In the genomic region with DNA sequence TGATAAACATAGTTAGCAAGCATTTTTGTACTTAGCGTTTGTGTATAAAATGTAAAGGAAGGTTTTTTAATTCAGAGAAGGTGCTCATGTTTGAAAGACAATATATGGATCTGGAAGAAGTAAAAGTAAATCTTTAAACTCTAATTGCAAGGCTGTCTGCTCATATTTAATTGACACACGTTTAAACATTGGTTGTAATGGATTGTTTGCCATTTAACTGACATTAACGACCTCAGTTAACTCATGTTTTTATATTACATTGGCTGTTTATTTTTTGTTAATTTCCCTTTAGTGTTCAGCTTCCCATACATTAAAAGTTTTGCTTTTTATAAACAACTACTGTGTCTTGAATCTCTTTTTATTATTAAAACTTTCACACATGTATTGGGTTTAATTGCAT, we compare ENCODE assay signal across 16 cellular contexts.
"Had no signal": no experiment of that assay in that cellular context is flagged by ENCODE, and none has a peak within 500 bp of the region (broad histone marks: within the 10 kb centered on the region; RNA-seq: fewer than 3 reads in every experiment).

No MANE protein-coding gene starts in this region.

- H3K9me3 ChIP-seq: mucosa of descending colon, thyroid gland had no signal

- H3K27me3 ChIP-seq: thyroid gland had no signal

- ATAC-seq: effector memory CD8-positive, alpha-beta T cell; mucosa of descending colon; naive thymus-derived CD8-positive, alpha-beta T cell; right cardiac atrium had no signal

- H3K27ac ChIP-seq: thyroid gland had no signal

- FAIRE-seq: colon, small intestine, urothelium cell line had no signal

- H3K4me3 ChIP-seq: mucosa of descending colon, thyroid gland had no signal

- H3K36me3 ChIP-seq: thyroid gland had no signal

- DNase-seq: effector memory CD8-positive, alpha-beta T cell; erythroblast; foreskin melanocyte; head of caudate nucleus; hippocampal formation; mammary epithelial cell; mucosa of descending colon; naive thymus-derived CD8-positive, alpha-beta T cell; posterior cingulate gyrus; right cardiac atrium; small intestine; stimulated activated CD4-positive, alpha-beta T cell treated with anti-CD3 and anti-CD28 coated beads, Interleukin-2, amount 100 ng/mL, for 48 hours; stimulated activated naive CD4-positive, alpha-beta T cell treated with Interleukin-2 at 50 U/mL for 16 hours; thyroid gland had no signal
